16 cellular contexts compared by ENCODE assay signal in the genomic region with DNA sequence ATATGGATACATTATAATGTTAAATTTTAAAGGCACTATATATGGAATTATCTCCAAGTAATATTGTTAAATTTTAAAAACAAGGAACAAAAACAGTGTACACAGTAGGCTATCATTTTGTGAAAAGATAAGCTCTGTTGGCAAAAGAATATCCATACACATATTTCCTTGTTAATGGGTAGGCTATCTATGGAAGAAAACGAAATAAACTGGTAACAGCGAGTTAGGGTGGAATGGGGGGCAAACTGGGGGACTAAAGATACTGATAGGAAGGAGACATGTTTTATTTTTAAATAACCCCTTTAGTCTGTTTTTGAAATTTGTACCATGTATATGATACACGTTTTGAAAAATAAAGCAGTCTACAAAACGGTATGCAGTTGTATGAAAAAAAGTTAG. TPM values are rescaled to one million over a fixed set of nuclear protein-coding genes. Genes with fewer than 3 reads are reported as not detected.
DNase-seq lines count a peak whose midpoint lies in the region; ATAC-seq and TF ChIP-seq lines count a peak whose summit lies in the region.
"Had no signal": no experiment of that assay in that cellular context is flagged by ENCODE, and none has a peak within 500 bp of the region (broad histone marks: within the 10 kb centered on the region; RNA-seq: fewer than 3 reads in every experiment).

No MANE protein-coding gene starts in this region.

- H3K79me2 ChIP-seq in mammary epithelial cell (ENCODE audit: insufficient read depth, low read length), result peaks cover 17% of the 10 kb centered on the region

- BruUV-seq in MCF 10A (replicated peaks; lab: Mats Ljungman, UMichigan), result no TSS peak
- BruUV-seq in mammary epithelial cell (replicated peaks; lab: Mats Ljungman, UMichigan), result no TSS peak

- no peak for TF ChIP-seq POLR2A in upper lobe of left lung (IDR thresholded peaks at IDR 0.05)

- TF ChIP-seq CTCF in MCF 10A (IDR thresholded peaks at IDR 0.05; ENCODE audit: unreplicated experiment) (no peak), mammary epithelial cell (conservative IDR thresholded peaks at IDR 0.05 in 1 of 2, IDR thresholded peaks at IDR 0.05 in 1 of 2; ENCODE audit: extremely low read depth in 1 of 2, insufficient read depth in 1 of 2, low read depth in 1 of 2, low read length in 2 of 2) (no peak), VCaP (conservative IDR thresholded peaks at IDR 0.05) (no peak), upper lobe of left lung (IDR thresholded peaks at IDR 0.05) (no peak)

- H3K4me3 ChIP-seq in mammary epithelial cell (replicated peaks in 1 of 3; ENCODE audit: insufficient read depth in 1 of 3, low read depth in 2 of 3, low read length in 3 of 3) (no peak overlapping the region), iPS-20b (ENCODE audit: low read length) (0 out of 2 replicates have a peak overlapping the region, but pooled peaks have one; percentile 17), upper lobe of left lung (no peak overlapping the region)
- H3K4me3 ChIP-seq: colonic mucosa, left lung, prostate gland had no signal

- no peaks in the 10 kb centered on the region for H3K9me3 Mint-ChIP-seq in MCF 10A (ENCODE audit: unreplicated experiment)
- H3K9me3 Mint-ChIP-seq in stimulated activated naive B cell treated with anti-CD40 and anti-IgM and Interleukin-4, amounts not matched to agents 10 μg/mL and 1 μg/mL and 100 μg/mL, for 72 hours, result peaks cover 0 to 2% of the 10 kb centered on the region in 2 donors

- H3K27ac Mint-ChIP-seq in MCF 10A (ENCODE audit: low read depth, unreplicated experiment), result peak overlapping the region; percentile 36
- no peak overlapping the region for H3K27ac Mint-ChIP-seq in stimulated activated naive B cell treated with anti-CD40 and anti-IgM and Interleukin-4, amounts not matched to agents 10 μg/mL and 1 μg/mL and 100 μg/mL, for 72 hours

- H3K4me2 ChIP-seq in mammary epithelial cell (ENCODE audit: insufficient read depth, low read depth, low read length), result no peak overlapping the region

- H3K27ac ChIP-seq in mammary epithelial cell (ENCODE audit: insufficient read depth, low read depth, low read length) (no peak overlapping the region), VCaP (peak overlapping the region; percentile 90), iPS-20b (ENCODE audit: low read length) (no peak overlapping the region), upper lobe of left lung (no peak overlapping the region)
- H3K27ac ChIP-seq: prostate gland had no signal

- ATAC-seq in stimulated activated naive B cell treated with anti-CD40 and anti-IgM and Interleukin-4, amounts not matched to agents 10 μg/mL and 1 μg/mL and 100 μg/mL, for 72 hours (replicated peaks), result no peak
- no peak for ATAC-seq in upper lobe of left lung (ENCODE audit: low FRiP score in 2 of 2)

- H3K4me1 Mint-ChIP-seq in MCF 10A (ENCODE audit: insufficient read depth, unreplicated experiment), result peaks cover 34% of the 10 kb centered on the region
- peaks cover 39 to 78% of the 10 kb centered on the region in 2 donors for H3K4me1 Mint-ChIP-seq in stimulated activated naive B cell treated with anti-CD40 and anti-IgM and Interleukin-4, amounts not matched to agents 10 μg/mL and 1 μg/mL and 100 μg/mL, for 72 hours

- DNase-seq in MCF 10A (ENCODE audit: unreplicated experiment) (no peak), mammary epithelial cell (no peak), NCI-H187 (lab: John Stamatoyannopoulos, UW) (no peak), RPMI8226 (no peak), upper lobe of left lung (no peak)
- no peak for DNase-seq in stimulated activated naive B cell treated with anti-CD40 and anti-IgM and Interleukin-4, amounts not matched to agents 10 μg/mL and 1 μg/mL and 100 μg/mL, for 72 hours
- DNase-seq: activated effector memory CD4-positive, alpha-beta T cell treated with Interleukin-2 at 50 U/mL for 16 hours; colonic mucosa; foreskin melanocyte; Karpas-422; left lung; NCI-H146; SHP77 had no signal

- H2AFZ ChIP-seq in mammary epithelial cell (ENCODE audit: low read depth, low read length), result no peak overlapping the region

- in situ Hi-C loops in mammary epithelial cell (cut with MboI; ENCODE audit: low sequenced_read_pairs in 2 of 2), result loop anchor here in 1 of 2 donors (25.0 kb wide), 1 partner anchor 500 kb away; no protein-coding TSS in a partner anchor

- H3K36me3 ChIP-seq in mammary epithelial cell (ENCODE audit: insufficient read depth, low read length) (no peaks in the 10 kb centered on the region), iPS-20b (ENCODE audit: insufficient read depth, low read depth, low read length) (no peaks in the 10 kb centered on the region), upper lobe of left lung (no peaks in the 10 kb centered on the region)
- H3K36me3 ChIP-seq: colonic mucosa, left lung, prostate gland had no signal

- no peaks in the 10 kb centered on the region for H3K27me3 Mint-ChIP-seq in MCF 10A (ENCODE audit: insufficient read depth, unreplicated experiment)
- H3K27me3 Mint-ChIP-seq in stimulated activated naive B cell treated with anti-CD40 and anti-IgM and Interleukin-4, amounts not matched to agents 10 μg/mL and 1 μg/mL and 100 μg/mL, for 72 hours, result no peaks in the 10 kb centered on the region

- dilution Hi-C loops in mammary epithelial cell (cut with HindIII; ENCODE audit: low sequenced_read_pairs), result no loop called here

- WGBS in mammary epithelial cell (ENCODE audit: low coverage, missing lambda C conversion rate), result 93% methylated on average over 4 of the region's 4 CpGs
- 79 to 81% methylated on average over 4 of the region's 4 CpGs for WGBS in upper lobe of left lung, 2 donors

- H3K9me3 ChIP-seq in mammary epithelial cell (replicated peaks; ENCODE audit: insufficient read depth, low read length) (no peaks in the 10 kb centered on the region), iPS-20b (ENCODE audit: insufficient read depth, low read depth, low read length) (peaks cover 14% of the 10 kb centered on the region), upper lobe of left lung (no peaks in the 10 kb centered on the region)
- H3K9me3 ChIP-seq: colonic mucosa, left lung, prostate gland had no signal

- H3K36me3 Mint-ChIP-seq in MCF 10A (ENCODE audit: insufficient read depth, unreplicated experiment), result peaks cover 4% of the 10 kb centered on the region
- H3K36me3 Mint-ChIP-seq in stimulated activated naive B cell treated with anti-CD40 and anti-IgM and Interleukin-4, amounts not matched to agents 10 μg/mL and 1 μg/mL and 100 μg/mL, for 72 hours, result no peaks in the 10 kb centered on the region

- intact Hi-C loops in MCF 10A (cut with micrococcal nuclease) (loop anchor here (5.0 kb wide), 1 partner anchor 180 kb away; no protein-coding TSS in a partner anchor), mammary epithelial cell (cut with micrococcal nuclease) (loop anchor here (5.0 kb wide), 1 partner anchor 335 kb away; a partner anchor contains a TSS)

- CTCF ChIA-PET in MCF 10A (lab: Yijun Ruan, JAX) (interaction anchor here (2.3 kb wide), 1 partner anchor 194 kb away, joined by 9 read pairs; no protein-coding TSS in a partner anchor), mammary epithelial cell (lab: Charles Lee; ENCODE audit: low non-redundant PET) (interaction anchor here (0.6 to 1.2 kb wide), 2 partner anchors 87 to 568 kb away, joined by 3 read pairs; no protein-coding TSS in a partner anchor)

- H3K9ac ChIP-seq in mammary epithelial cell (ENCODE audit: insufficient read depth, low read length) (no peak overlapping the region), iPS-20b (ENCODE audit: low read depth, low read length) (peak overlapping the region; percentile 20; the same call in 1 of the 2 replicates)

- H3K4me1 ChIP-seq in mammary epithelial cell (ENCODE audit: insufficient read depth, low read length) (peaks cover 27% of the 10 kb centered on the region), iPS-20b (ENCODE audit: insufficient read depth, low read length) (peaks cover 33% of the 10 kb centered on the region; the same call in 1 of the 2 replicates), upper lobe of left lung (peaks cover 19 to 33% (median 25%) of the 10 kb centered on the region in 4 donors)
- H3K4me1 ChIP-seq: colonic mucosa, prostate gland had no signal

- TF ChIP-seq EP300 in upper lobe of left lung (IDR thresholded peaks at IDR 0.05), result no peak

- no peaks in the 10 kb centered on the region for H4K20me1 ChIP-seq in mammary epithelial cell (ENCODE audit: insufficient read depth, low read length)

- H3K27me3 ChIP-seq in mammary epithelial cell (ENCODE audit: insufficient read depth, low read length), result no peaks in the 10 kb centered on the region
- peaks cover 31% of the 10 kb centered on the region for H3K27me3 ChIP-seq in iPS-20b (ENCODE audit: insufficient read depth, low read length)
- no peaks in the 10 kb centered on the region for H3K27me3 ChIP-seq in upper lobe of left lung
- H3K27me3 ChIP-seq: colonic mucosa had no signal

- H3K4me3 Mint-ChIP-seq in MCF 10A (ENCODE audit: unreplicated experiment), result no peak overlapping the region
- no peak overlapping the region for H3K4me3 Mint-ChIP-seq in stimulated activated naive B cell treated with anti-CD40 and anti-IgM and Interleukin-4, amounts not matched to agents 10 μg/mL and 1 μg/mL and 100 μg/mL, for 72 hours

- POLR2A ChIA-PET in MCF 10A (lab: Yijun Ruan, JAX), result interaction anchor here (0.6 to 1.2 kb wide), 8 partner anchors 13 to 799 kb away, joined by 3 to 4 read pairs (median 3); a partner anchor contains a TSS

RNA-seq across cellular contexts. Expression of a gene that starts 3.6 kb away (rescaled TPM):
- total RNA-seq in MCF 10A (2022), result 18.5 and 19.8 TPM in 2 replicates
- total RNA-seq in mammary epithelial cell, result 10 to 100 TPM; 19.0 to 38.4 TPM
- polyA plus RNA-seq in mammary epithelial cell, result 36.2 TPM
- polyA minus RNA-seq in mammary epithelial cell, result 37.1 TPM
- 10 to 100 TPM in 1 of 6 donors, 1 to 10 TPM in 5; 3.1 to 12.5 (median 7.2) TPM for total RNA-seq in upper lobe of left lung
